8 cellular contexts compared by ENCODE assay signal in the genomic region with DNA sequence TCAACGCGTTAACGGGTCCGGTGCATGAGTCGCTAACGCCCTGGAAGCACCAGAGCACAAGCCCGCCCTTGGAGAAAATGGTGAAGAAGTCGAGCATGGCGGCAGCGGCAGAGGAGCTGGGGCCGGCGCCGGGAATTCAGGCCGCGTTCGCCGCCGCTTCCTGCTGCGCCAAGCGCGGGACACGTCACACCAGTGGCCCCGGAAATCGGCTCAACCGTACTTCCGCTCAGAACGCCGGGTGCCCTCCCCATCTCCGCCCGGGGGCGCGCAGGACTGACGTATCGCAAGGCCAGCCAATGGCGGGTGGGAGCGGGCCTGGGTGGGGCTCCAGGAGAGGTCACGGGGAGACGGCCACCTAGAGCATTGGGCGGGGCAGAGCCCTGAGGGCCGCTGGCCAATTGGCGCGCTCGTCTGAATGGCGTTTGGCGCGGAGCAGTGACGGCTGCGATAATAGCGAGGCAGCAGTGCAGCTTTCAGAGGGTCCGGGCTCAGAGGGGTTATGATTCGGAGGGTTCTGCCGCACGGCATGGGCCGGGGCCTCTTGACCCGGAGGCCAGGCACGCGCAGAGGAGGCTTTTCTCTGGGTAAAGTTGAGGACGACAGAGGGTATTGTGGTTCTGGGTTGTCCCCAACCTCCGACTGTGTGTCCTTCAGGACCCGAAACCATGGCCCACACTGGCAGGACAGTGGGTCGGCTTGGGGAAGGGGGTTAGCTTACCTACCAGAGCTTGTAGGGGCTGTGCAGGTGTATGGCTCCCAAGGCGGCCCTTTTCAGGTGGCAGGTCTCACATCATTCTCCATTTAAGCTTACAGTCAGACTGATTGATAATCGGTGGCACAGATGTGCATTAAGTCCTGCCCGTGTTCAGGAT. TPM values are rescaled to one million over a fixed set of nuclear protein-coding genes. Genes with fewer than 3 reads are reported as not detected.
A peak's percentile ranks its signal among the peaks of the same experiment; 100 is the strongest.
DNase-seq lines count a peak whose midpoint lies in the region; ATAC-seq and TF ChIP-seq lines count a peak whose summit lies in the region.

TSS of gene FOXRED1 (plus strand) at position 447 of the 872 bp plus-strand sequence. CDS start at position 500, 53 bp downstream.
TSS of gene SRPRA (minus strand) at position 188 of the 872 bp plus-strand sequence. CDS start at position 97, 91 bp downstream.

- DNase-seq in CD1c-positive myeloid dendritic cell (ENCODE audit: extremely low spot score) (peak; percentile 100), NCI-H82 treated with DMSO at 0.1 percent for 48 hours (lab: John Stamatoyannopoulos, UW; ENCODE audit: unreplicated experiment) (peak; percentile 88), dermis microvascular lymphatic vessel endothelial cell (ENCODE audit: low read depth in 2 of 2) (peak; percentile 95 to 99)
- DNase-seq in activated CD4-positive, alpha-beta memory T cell treated with anti-CD3 and anti-CD28 coated beads for 36 hours: peak; percentile 100
- DNase-seq in stimulated activated CD4-positive, alpha-beta T cell treated with anti-CD3 and anti-CD28 coated beads, Interleukin-4, amount 100 ng/mL, for 24 hours: peak; percentile 100

- H3K4me3 Mint-ChIP-seq in activated CD4-positive, alpha-beta memory T cell treated with anti-CD3 and anti-CD28 coated beads for 36 hours: peak within 1 kb of the TSS; percentile 92

- TF ChIP-seq CTCF in liver (IDR thresholded peaks at IDR 0.05; ENCODE audit: low read depth, low read length, missing input control): no peak

- under 1% methylated on average over 64 of the region's 64 CpGs for WGBS in liver

- H3K27ac Mint-ChIP-seq in activated CD4-positive, alpha-beta memory T cell treated with anti-CD3 and anti-CD28 coated beads for 36 hours: peak within 1 kb of the TSS; percentile 94

- peak within 1 kb of the TSS; percentile 67 to 99 (median 81) for H3K4me3 ChIP-seq in liver (ENCODE audit: low read depth in 1 of 3, low read length in 3 of 3)

- TF ChIP-seq RAD21 in liver (IDR thresholded peaks at IDR 0.05): peak in 1 of 2 donors; percentile 31

- CTCF ChIA-PET in activated CD4-positive, alpha-beta memory T cell treated with anti-CD3 and anti-CD28 coated beads for 36 hours (lab: Charles Lee): interaction anchor here (0.6 to 1.1 kb wide), 4 partner anchors 13 to 212 kb away, joined by 3 to 4 read pairs (median 3); partner anchors contain the start of gene DCPS

- intact Hi-C loops in activated CD4-positive, alpha-beta memory T cell treated with anti-CD3 and anti-CD28 coated beads for 36 hours (cut with micrococcal nuclease): loop anchor here (1.0 to 5.0 kb wide), 5 partner anchors 14 to 677 kb away; partner anchors contain the start of genes DCPS, FAM118B, RPUSD4 and STT3A

- H3K9me3 Mint-ChIP-seq in activated CD4-positive, alpha-beta memory T cell treated with anti-CD3 and anti-CD28 coated beads for 36 hours: no peaks in the 10 kb centered on the region

- no peaks in the 10 kb centered on the region for H3K27me3 ChIP-seq in liver (ENCODE audit: control insufficient read depth in 4 of 4, insufficient read depth in 4 of 4, low read length in 3 of 4)

- H3K9ac ChIP-seq in liver (ENCODE audit: low read depth in 1 of 2, low read length in 2 of 2): peak within 1 kb of the TSS; percentile 87 to 99

- H3K36me3 ChIP-seq in liver (ENCODE audit: control insufficient read depth in 4 of 4, insufficient read depth in 3 of 4, low read depth in 1 of 4, low read length in 3 of 4): peaks cover 11 to 53% (median 41%) of the 10 kb centered on the region in 4 donors

- ATAC-seq in GM19438 (IDR thresholded peaks at IDR 0.05; ENCODE audit: low read depth, unreplicated experiment) (peak; percentile 99), HG03575 (IDR thresholded peaks at IDR 0.05; ENCODE audit: extremely low read depth, insufficient number of reproducible peaks, low FRiP score, unreplicated experiment) (peak; percentile 84)

- peaks cover 33% of the 10 kb centered on the region for H3K4me1 Mint-ChIP-seq in activated CD4-positive, alpha-beta memory T cell treated with anti-CD3 and anti-CD28 coated beads for 36 hours (ENCODE audit: low read depth)

- no peaks in the 10 kb centered on the region for H3K27me3 Mint-ChIP-seq in activated CD4-positive, alpha-beta memory T cell treated with anti-CD3 and anti-CD28 coated beads for 36 hours

- peaks cover 0 to 27% (median 24%) of the 10 kb centered on the region in 4 donors for H3K4me1 ChIP-seq in liver (ENCODE audit: control insufficient read depth in 4 of 4, insufficient read depth in 4 of 4, low read length in 3 of 4)

- peaks cover 57% of the 10 kb centered on the region for H3K36me3 Mint-ChIP-seq in activated CD4-positive, alpha-beta memory T cell treated with anti-CD3 and anti-CD28 coated beads for 36 hours

- H3K9me3 ChIP-seq in liver (ENCODE audit: control insufficient read depth in 4 of 4, low read length in 3 of 4): no peaks in the 10 kb centered on the region

- peak within 1 kb of the TSS; percentile 81 to 92 for H3K27ac ChIP-seq in liver (ENCODE audit: low read depth in 1 of 2, low read length in 2 of 2)

- POLR2A ChIA-PET in activated CD4-positive, alpha-beta memory T cell treated with anti-CD3 and anti-CD28 coated beads for 36 hours (lab: Charles Lee): interaction anchor here (1.0 to 6.4 kb wide), 5 partner anchors 13 to 381 kb away, joined by 3 to 41 read pairs (median 7); partner anchors contain the start of genes DCPS, FAM118B, HYLS1 and RPUSD4

TF ChIP-seq in liver, 16 proteins besides CTCF, POLR2A, EP300 and RAD21 (continues in another document):
- TF ChIP-seq RXRA (IDR thresholded peaks at IDR 0.05) (peak; percentile 61 to 80), HNF4G (IDR thresholded peaks at IDR 0.05) (no peak), JUND (IDR thresholded peaks at IDR 0.05) (peak in 1 of 2 donors; percentile 37), NR2F2 (IDR thresholded peaks at IDR 0.05) (peak; percentile 83), ZBTB33 (IDR thresholded peaks at IDR 0.05) (no peak), YY1 (IDR thresholded peaks at IDR 0.05) (peak; percentile 93), FOXA2 (IDR thresholded peaks at IDR 0.05) (no peak), TAF1 (conservative IDR thresholded peaks at IDR 0.05) (peak; percentile 67), MAX (IDR thresholded peaks at IDR 0.05) (peak; percentile 67), GABPA (IDR thresholded peaks at IDR 0.05 in 1 of 2, conservative IDR thresholded peaks at IDR 0.05 in 1 of 2) (peak; percentile 92 to 98), FOXA1 (IDR thresholded peaks at IDR 0.05) (no peak), HNF4A (conservative IDR thresholded peaks at IDR 0.05) (no peak)
- TF ChIP-seq, protein P1, sequence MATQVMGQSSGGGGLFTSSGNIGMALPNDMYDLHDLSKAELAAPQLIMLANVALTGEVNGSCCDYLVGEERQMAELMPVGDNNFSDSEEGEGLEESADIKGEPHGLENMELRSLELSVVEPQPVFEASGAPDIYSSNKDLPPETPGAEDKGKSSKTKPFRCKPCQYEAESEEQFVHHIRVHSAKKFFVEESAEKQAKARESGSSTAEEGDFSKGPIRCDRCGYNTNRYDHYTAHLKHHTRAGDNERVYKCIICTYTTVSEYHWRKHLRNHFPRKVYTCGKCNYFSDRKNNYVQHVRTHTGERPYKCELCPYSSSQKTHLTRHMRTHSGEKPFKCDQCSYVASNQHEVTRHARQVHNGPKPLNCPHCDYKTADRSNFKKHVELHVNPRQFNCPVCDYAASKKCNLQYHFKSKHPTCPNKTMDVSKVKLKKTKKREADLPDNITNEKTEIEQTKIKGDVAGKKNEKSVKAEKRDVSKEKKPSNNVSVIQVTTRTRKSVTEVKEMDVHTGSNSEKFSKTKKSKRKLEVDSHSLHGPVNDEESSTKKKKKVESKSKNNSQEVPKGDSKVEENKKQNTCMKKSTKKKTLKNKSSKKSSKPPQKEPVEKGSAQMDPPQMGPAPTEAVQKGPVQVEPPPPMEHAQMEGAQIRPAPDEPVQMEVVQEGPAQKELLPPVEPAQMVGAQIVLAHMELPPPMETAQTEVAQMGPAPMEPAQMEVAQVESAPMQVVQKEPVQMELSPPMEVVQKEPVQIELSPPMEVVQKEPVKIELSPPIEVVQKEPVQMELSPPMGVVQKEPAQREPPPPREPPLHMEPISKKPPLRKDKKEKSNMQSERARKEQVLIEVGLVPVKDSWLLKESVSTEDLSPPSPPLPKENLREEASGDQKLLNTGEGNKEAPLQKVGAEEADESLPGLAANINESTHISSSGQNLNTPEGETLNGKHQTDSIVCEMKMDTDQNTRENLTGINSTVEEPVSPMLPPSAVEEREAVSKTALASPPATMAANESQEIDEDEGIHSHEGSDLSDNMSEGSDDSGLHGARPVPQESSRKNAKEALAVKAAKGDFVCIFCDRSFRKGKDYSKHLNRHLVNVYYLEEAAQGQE (IDR thresholded peaks at IDR 0.05): peak; percentile 75
- TF ChIP-seq, protein P2, sequence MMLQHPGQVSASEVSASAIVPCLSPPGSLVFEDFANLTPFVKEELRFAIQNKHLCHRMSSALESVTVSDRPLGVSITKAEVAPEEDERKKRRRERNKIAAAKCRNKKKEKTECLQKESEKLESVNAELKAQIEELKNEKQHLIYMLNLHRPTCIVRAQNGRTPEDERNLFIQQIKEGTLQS (IDR thresholded peaks at IDR 0.05): peak; percentile 13

RNA-seq across cellular contexts. Expression of gene FOXRED1, which starts in this region (rescaled TPM):
- total RNA-seq in activated CD4-positive, alpha-beta memory T cell treated with anti-CD3 and anti-CD28 coated beads for 36 hours: 10 to 100 TPM; 41.7 to 42.3 TPM
- total RNA-seq in dermis microvascular lymphatic vessel endothelial cell (12.0 and 14.1 TPM in 2 replicates), liver (10 to 100 TPM; 24.0 to 38.9 TPM)
- 10 to 100 TPM; 29.5 to 30.2 TPM for polyA plus RNA-seq in liver

RNA-seq across cellular contexts. Expression of gene SRPRA, which starts in this region (rescaled TPM):
- total RNA-seq in activated CD4-positive, alpha-beta memory T cell treated with anti-CD3 and anti-CD28 coated beads for 36 hours: 100 to 1,000 TPM; 142 to 149 TPM
- total RNA-seq in dermis microvascular lymphatic vessel endothelial cell: 39.4 and 47.4 TPM in 2 replicates
- total RNA-seq in liver: 100 to 1,000 TPM in 1 of 2 donors, 10 to 100 TPM in 1; 28.7 to 138 TPM
- 100 to 1,000 TPM in 1 of 2 donors, 10 to 100 TPM in 1; 66.4 to 143 TPM for polyA plus RNA-seq in liver

Comparison
In these comparisons a context has a peak if more than half of its experiments do, and no peak if none do; other contexts are left out.
1. Peak in every context shown above with its lines: DNase-seq, ATAC-seq, H3K4me3 ChIP-seq and H3K27ac ChIP-seq.